In genomic region chr12:77847060-77847541, GRCh38 we compare ENCODE assay signal across 9 cellular contexts. TPM values are rescaled to one million over a fixed set of nuclear protein-coding genes. Genes with fewer than 3 reads are reported as not detected.
A peak's percentile ranks its signal among the peaks of the same experiment; 100 is the strongest.
DNase-seq lines count a peak whose midpoint lies in the region; ATAC-seq, FAIRE-seq and TF ChIP-seq lines count a peak whose summit lies in the region.
"Had no signal": no experiment of that assay in that cellular context is flagged by ENCODE, and none has a peak within 500 bp of the region (broad histone marks: within the 10 kb centered on the region; RNA-seq: fewer than 3 reads in every experiment).

No MANE protein-coding gene starts in this region.

- ATAC-seq in GM19463 (IDR thresholded peaks at IDR 0.05; ENCODE audit: unreplicated experiment): peak; percentile 97
- peak; percentile 87 for ATAC-seq in HG03457 (IDR thresholded peaks at IDR 0.05; ENCODE audit: unreplicated experiment)
- ATAC-seq in pancreas: no peak

- TF ChIP-seq CTCF in pancreas (IDR thresholded peaks at IDR 0.05): no peak

- 50 to 72% methylated on average over 2 of the region's 2 CpGs for WGBS in pancreas, 2 donors

- FAIRE-seq in pancreas (lab: Jason Lieb, UNC): no peak

- H3K4me1 ChIP-seq in ACC112 (ENCODE audit: control insufficient read depth, insufficient read depth, low read length, unreplicated experiment) (peaks cover 41% of the 10 kb centered on the region), pancreas (peaks cover 0 to 4% (median 0%) of the 10 kb centered on the region in 3 donors)

- intact Hi-C loops in pancreas (cut with DNase I): no loop called here

- H2AFZ ChIP-seq in ACC112 (ENCODE audit: low read length, unreplicated experiment): peak overlapping the region; percentile 55

- peak overlapping the region; percentile 23; the same call in 1 of the 2 replicates for H3K4me3 ChIP-seq in ACC112 (ENCODE audit: low read depth, low read length)
- no peak overlapping the region for H3K4me3 ChIP-seq in pancreas

- H3K36me3 ChIP-seq in ACC112 (ENCODE audit: insufficient read depth, low read length) (no peaks in the 10 kb centered on the region), pancreas (no peaks in the 10 kb centered on the region)

- no peaks in the 10 kb centered on the region for H3K9me3 ChIP-seq in pancreas

- H3K27me3 ChIP-seq in ACC112 (ENCODE audit: insufficient read depth, low read length) (no peaks in the 10 kb centered on the region), pancreas (no peaks in the 10 kb centered on the region)

- H3K27ac ChIP-seq in ACC112 (ENCODE audit: low read depth, low read length): peak overlapping the region; percentile 79
- no peak overlapping the region for H3K27ac ChIP-seq in pancreas

- DNase-seq in dermis blood vessel endothelial cell: peak; percentile 38
- no peak for DNase-seq in NK-92 treated with Interleukin-12 subunit alpha and Interleukin-12 subunit beta, amount 100 ng/mL, for 24 hours (lab: John Stamatoyannopoulos, UW)
- DNase-seq in pancreas: no peak
- DNase-seq in cerebellar cortex (ENCODE audit: low spot score): no peak
- DNase-seq in NCI-H1694 treated with DMSO at 0.1 percent for 48 hours (lab: John Stamatoyannopoulos, UW): no peak
- DNase-seq: right cardiac atrium had no signal

- no peaks in the 10 kb centered on the region for H3K79me2 ChIP-seq in ACC112 (ENCODE audit: control insufficient read depth, insufficient read depth, low read length, unreplicated experiment)

RNA-seq across cellular contexts. Expression of gene NAV3, which starts 16.4 kb away (rescaled TPM):
- total RNA-seq in dermis blood vessel endothelial cell: 5.4 and 6.0 TPM in 2 replicates
- 1 to 10 TPM in 3 of 6 donors, under 1 TPM in 3; 0.46 to 3.7 (median 0.95) TPM for total RNA-seq in pancreas
- polyA plus RNA-seq in pancreas: under 1 TPM; 0.46 to 0.77 TPM

Comparison
In these comparisons a context has a peak if more than half of its experiments do, and no peak if none do; other contexts are left out.
1. ATAC-seq: peak in GM19463 (single experiment) and HG03457 (single experiment); none in pancreas (0 of 4).